1 cellular context compared by ENCODE assay signal in genomic region chr16:75565640-75566039, GRCh38.
A peak's percentile ranks its signal among the peaks of the same experiment; 100 is the strongest.
TF ChIP-seq lines count a peak whose summit lies in the region.

No MANE protein-coding gene starts in this region.

TF ChIP-seq in K562, 482 proteins besides CTCF, POLR2A, EP300 and RAD21 (continued from another document):
- TF ChIP-seq CBFA2T3 (IDR thresholded peaks at IDR 0.05) (0 out of 2 replicates have a peak, but pooled peaks have one; percentile 17), CHAMP1 (IDR thresholded peaks at IDR 0.05) (no peak), ELF4 (CRISPR knock-in tag; IDR thresholded peaks at IDR 0.05) (peak; percentile 79), LARP7 (IDR thresholded peaks at IDR 0.05) (peak; percentile 34; the same call in 1 of the 2 replicates), HBP1 (CRISPR knock-in tag; IDR thresholded peaks at IDR 0.05) (0 out of 2 replicates have a peak, but pooled peaks have one; percentile 76), BRD9 (IDR thresholded peaks at IDR 0.05; ENCODE audit: low read depth, partially characterized antibody) (peak; percentile 44), CBX3 (IDR thresholded peaks at IDR 0.05; ENCODE audit: borderline replicate concordance in 1 of 2, low read length in 2 of 2) (no peak), TRIM24 (IDR thresholded peaks at IDR 0.05) (0 out of 4 replicates have a peak, but pooled peaks of 1 of the 2 experiments have one; percentile 11)
